ENCODE assay signal across 8 cellular contexts in the genomic region with DNA sequence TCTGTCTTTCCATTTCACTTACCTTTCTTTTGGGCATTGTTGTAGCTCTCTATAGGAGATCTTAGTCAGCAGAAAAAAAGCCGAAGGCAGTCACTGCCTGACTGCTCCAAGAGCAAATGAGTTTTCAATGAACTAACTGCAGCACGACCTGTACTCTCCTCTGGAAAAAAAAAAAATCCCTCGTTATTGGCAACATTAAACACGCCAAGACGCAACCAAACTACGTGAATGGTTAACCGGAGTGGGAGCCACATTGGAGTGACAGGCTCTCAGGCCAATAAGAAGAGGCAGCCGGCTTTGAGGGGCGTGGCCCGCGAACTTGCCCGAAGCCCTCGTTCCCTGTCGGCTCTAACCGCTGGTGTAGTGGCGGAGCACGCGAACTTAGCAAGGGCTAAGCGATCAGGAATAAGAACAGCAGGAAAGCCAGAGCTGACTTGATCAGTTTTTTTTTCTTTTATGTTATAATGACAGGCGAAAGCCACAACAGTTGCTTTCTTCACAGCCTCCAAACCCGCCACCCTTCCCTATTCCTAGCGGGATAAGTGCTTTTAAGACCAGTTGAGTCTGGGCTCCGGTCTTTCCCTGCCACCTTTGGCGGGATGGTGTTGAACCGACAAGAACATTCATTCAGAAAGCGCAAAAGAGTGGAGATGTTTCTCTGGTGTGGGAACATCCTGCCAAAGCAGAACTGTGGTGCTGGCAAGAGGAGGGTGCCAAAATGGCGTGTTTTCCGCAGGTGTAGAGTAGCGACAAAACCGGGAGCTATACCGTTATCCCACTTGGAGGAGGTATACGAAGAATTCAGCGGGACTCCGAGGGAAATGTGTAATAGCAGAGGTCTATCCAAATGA.
DNase-seq lines count a peak whose midpoint lies in the region; ATAC-seq and TF ChIP-seq lines count a peak whose summit lies in the region.

No MANE protein-coding gene starts in this region.

- ATAC-seq in T-cell (replicated peaks in 1 of 4) = peak; percentile 90 to 96 (median 94)
- peak; percentile 100 for ATAC-seq in left ventricle myocardium superior
- peak; percentile 100 for ATAC-seq in upper lobe of right lung

- DNase-seq in GM03348 (ENCODE audit: low spot score) = peak; percentile 93
- peak; percentile 96 to 97 for DNase-seq in HAP-1 (ENCODE audit: low spot score in 2 of 2)
- peak; percentile 80 for DNase-seq in MG63
- DNase-seq in T-cell = peak; percentile 67 to 89 (median 78)
- DNase-seq in amniotic stem cell (lab: John Stamatoyannopoulos, UW) = peak; percentile 71
- DNase-seq in left ventricle myocardium superior = peak; percentile 89
- peak; percentile 96 for DNase-seq in posterior vena cava (ENCODE audit: low spot score)
- peak; percentile 92 for DNase-seq in upper lobe of right lung

- peaks cover 21% of the 10 kb centered on the region for H3K4me1 ChIP-seq in HAP-1
- no peaks in the 10 kb centered on the region for H3K4me1 ChIP-seq in upper lobe of right lung

- CTCF ChIA-PET in T-cell (lab: Charles Lee) = interaction anchor here in 1 of 2 donors (0.7 kb wide), 1 partner anchor 314 kb away, joined by 3 read pairs; no protein-coding TSS in a partner anchor

- intact Hi-C loops in left ventricle myocardium superior (cut with micrococcal nuclease) = no loop called here
- intact Hi-C loops in posterior vena cava (cut with DNase I) = no loop called here
- intact Hi-C loops in upper lobe of right lung (cut with DNase I) = no loop called here

- POLR2A ChIA-PET in T-cell (lab: Charles Lee) = no interaction called here

- H3K27me3 Mint-ChIP-seq in T-cell = peaks cover 0 to 11% of the 10 kb centered on the region in 2 donors

- TF ChIP-seq CTCF in upper lobe of right lung (IDR thresholded peaks at IDR 0.05) = no peak

- H3K9me3 ChIP-seq in HAP-1 = no peaks in the 10 kb centered on the region
- H3K9me3 ChIP-seq in MG63 = no peaks in the 10 kb centered on the region
- no peaks in the 10 kb centered on the region for H3K9me3 ChIP-seq in upper lobe of right lung

- H3K4me3 ChIP-seq in HAP-1 = peak overlapping the region; percentile 45
- H3K4me3 ChIP-seq in MG63 = peak overlapping the region; percentile 41
- peak overlapping the region; percentile 64 for H3K4me3 ChIP-seq in upper lobe of right lung

- H3K4me1 Mint-ChIP-seq in T-cell = peaks cover 0 to 9% (median 6%) of the 10 kb centered on the region in 3 donors

- peak overlapping the region; percentile 83 to 98 (median 87) for H3K4me3 Mint-ChIP-seq in T-cell

- no peaks in the 10 kb centered on the region for H3K9me3 Mint-ChIP-seq in T-cell

- H3K27ac ChIP-seq in upper lobe of right lung = peak overlapping the region; percentile 47

- H3K27me3 ChIP-seq in HAP-1 (ENCODE audit: low read depth) (no peaks in the 10 kb centered on the region), MG63 (0 out of 2 replicates have a peak, but pooled peaks cover 3% of the 10 kb centered on the region), upper lobe of right lung (no peaks in the 10 kb centered on the region)

- H3K27ac Mint-ChIP-seq in T-cell = peak overlapping the region; percentile 78 to 84

- H3K36me3 Mint-ChIP-seq in T-cell = no peaks in the 10 kb centered on the region

- no peaks in the 10 kb centered on the region for H3K36me3 ChIP-seq in HAP-1 (replicated peaks)
- no peaks in the 10 kb centered on the region for H3K36me3 ChIP-seq in MG63
- H3K36me3 ChIP-seq in upper lobe of right lung = no peaks in the 10 kb centered on the region

- in situ Hi-C loops in HAP-1 (cut with MboI; ENCODE audit: low sequenced_read_pairs) = no loop called here

Comparison
In these comparisons a context has a peak if more than half of its experiments do, and no peak if none do; other contexts are left out.
1. Peak in every context shown above with its lines: DNase-seq, ATAC-seq, H3K4me3 ChIP-seq and H3K27ac ChIP-seq.